8 cellular contexts compared by ENCODE assay signal in the genomic region with DNA sequence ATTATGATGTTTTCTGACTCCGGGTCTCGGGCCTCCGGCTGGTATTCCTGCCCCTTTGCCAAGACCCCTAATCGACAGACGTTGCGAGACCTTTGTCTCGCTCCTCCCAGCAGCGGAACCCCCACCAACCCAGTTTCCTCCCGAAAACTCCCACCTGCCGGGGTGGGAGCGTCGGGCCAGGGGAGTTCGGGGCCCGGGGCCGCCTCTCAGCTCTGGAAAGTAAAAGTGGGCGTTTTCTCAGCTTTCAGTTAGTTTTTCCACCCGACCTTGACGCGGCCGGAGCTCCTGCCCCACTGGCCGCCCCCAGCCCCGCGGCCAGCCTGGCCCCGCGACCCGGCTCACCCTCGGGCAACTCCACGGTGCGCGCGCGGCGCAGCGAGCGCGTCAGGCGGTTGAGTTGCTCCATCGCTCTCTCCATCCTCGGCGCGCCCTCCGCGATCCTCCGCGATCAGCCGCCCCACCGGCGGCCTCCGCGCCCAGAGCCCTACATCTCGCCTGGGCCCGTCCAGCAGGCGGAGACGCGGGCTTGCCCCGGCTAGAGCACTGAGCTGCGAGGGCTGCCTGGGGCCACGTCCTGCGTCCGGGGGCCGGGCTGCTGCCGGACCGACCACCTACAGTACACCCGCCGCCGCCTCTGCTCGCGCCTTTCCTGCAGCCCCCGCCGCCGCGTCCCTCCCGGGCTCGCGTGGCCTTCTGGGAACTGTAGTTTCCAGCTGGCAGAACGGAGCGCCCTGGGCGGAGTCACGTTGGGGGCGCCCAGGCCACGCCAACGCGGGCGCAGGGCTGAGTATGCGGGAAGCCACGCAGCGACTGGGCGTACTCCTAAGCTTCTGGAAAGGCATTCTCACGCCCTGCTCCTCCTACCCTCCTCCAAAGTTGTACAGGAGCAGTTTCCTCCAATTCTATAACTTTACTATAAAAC. TPM values are rescaled to one million over a fixed set of nuclear protein-coding genes. Genes with fewer than 3 reads are reported as not detected.
DNase-seq lines count a peak whose midpoint lies in the region; ATAC-seq and TF ChIP-seq lines count a peak whose summit lies in the region.

A gene with protein sequence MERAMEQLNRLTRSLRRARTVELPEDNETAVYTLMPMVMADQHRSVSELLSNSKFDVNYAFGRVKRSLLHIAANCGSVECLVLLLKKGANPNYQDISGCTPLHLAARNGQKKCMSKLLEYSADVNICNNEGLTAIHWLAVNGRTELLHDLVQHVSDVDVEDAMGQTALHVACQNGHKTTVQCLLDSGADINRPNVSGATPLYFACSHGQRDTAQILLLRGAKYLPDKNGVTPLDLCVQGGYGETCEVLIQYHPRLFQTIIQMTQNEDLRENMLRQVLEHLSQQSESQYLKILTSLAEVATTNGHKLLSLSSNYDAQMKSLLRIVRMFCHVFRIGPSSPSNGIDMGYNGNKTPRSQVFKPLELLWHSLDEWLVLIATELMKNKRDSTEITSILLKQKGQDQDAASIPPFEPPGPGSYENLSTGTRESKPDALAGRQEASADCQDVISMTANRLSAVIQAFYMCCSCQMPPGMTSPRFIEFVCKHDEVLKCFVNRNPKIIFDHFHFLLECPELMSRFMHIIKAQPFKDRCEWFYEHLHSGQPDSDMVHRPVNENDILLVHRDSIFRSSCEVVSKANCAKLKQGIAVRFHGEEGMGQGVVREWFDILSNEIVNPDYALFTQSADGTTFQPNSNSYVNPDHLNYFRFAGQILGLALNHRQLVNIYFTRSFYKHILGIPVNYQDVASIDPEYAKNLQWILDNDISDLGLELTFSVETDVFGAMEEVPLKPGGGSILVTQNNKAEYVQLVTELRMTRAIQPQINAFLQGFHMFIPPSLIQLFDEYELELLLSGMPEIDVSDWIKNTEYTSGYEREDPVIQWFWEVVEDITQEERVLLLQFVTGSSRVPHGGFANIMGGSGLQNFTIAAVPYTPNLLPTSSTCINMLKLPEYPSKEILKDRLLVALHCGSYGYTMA (minus strand): TSS at position 695 of the 922 bp plus-strand sequence. CDS start 277 bp downstream, at position 418.

- TF ChIP-seq POLR2A in vagina (IDR thresholded peaks at IDR 0.05), result no peak

- H3K4me1 ChIP-seq in right cardiac atrium (ENCODE audit: control insufficient read depth, insufficient read depth, low read length) (no peaks in the 10 kb centered on the region), vagina (peaks cover 12% of the 10 kb centered on the region)

- in situ Hi-C loops in GM13976 (cut with MboI; ENCODE audit: low sequenced_read_pairs, unreplicated experiment), result no loop called here

- H3K9me3 ChIP-seq in right cardiac atrium (ENCODE audit: control insufficient read depth, low read length) (no peaks in the 10 kb centered on the region), vagina (no peaks in the 10 kb centered on the region)

- TF ChIP-seq CTCF in GM13976 (IDR thresholded peaks at IDR 0.05; ENCODE audit: borderline replicate concordance, control extremely low read depth, extremely low read depth, insufficient read depth, missing control alignments) (no peak), vagina (IDR thresholded peaks at IDR 0.05) (peak in 1 of 3 experiments; percentile 16)

- intact Hi-C loops in T-helper 1 cell treated with Interleukin-12 subunit alpha and Interleukin-12 subunit beta and Interleukin-4 antibody, amounts not matched to agents 30 ng/mL and 1 ng/mL, for 36 hours (cut with micrococcal nuclease), result loop anchor here (1.0 to 5.0 kb wide), 8 partner anchors 70 to 1770 kb away; partner anchors contain the start of genes ATG5, PREP, QRSL1 and RTN4IP1
- intact Hi-C loops in right cardiac atrium (cut with DNase I), result no loop called here
- intact Hi-C loops in vagina (cut with DNase I), result loop anchor here (10.0 kb wide), 1 partner anchor 1785 kb away; no protein-coding TSS in a partner anchor

- WGBS in right cardiac atrium, result under 1% methylated on average over 89 of the region's 89 CpGs

- H3K4me3 ChIP-seq in right cardiac atrium (ENCODE audit: low read length), result peak within 1 kb of the TSS; percentile 45
- peak within 1 kb of the TSS; percentile 76 to 84 for H3K4me3 ChIP-seq in vagina

- DNase-seq in GM13976 (ENCODE audit: low spot score), result peak; percentile 94
- DNase-seq in NCI-H1436 treated with DMSO at 0.1 percent for 48 hours (lab: John Stamatoyannopoulos, UW), result peak; percentile 24
- DNase-seq in amygdala (lab: John Stamatoyannopoulos, UW), result peak; percentile 39 to 92 (median 82)
- peak; percentile 93 to 97 (median 96) for DNase-seq in right cardiac atrium
- peak; percentile 89 for DNase-seq in putamen (ENCODE audit: low spot score)
- no peak for DNase-seq in vagina (ENCODE audit: extremely low spot score in 2 of 2)

- H3K36me3 ChIP-seq in vagina, result no peaks in the 10 kb centered on the region

- ATAC-seq in HG02852 (IDR thresholded peaks at IDR 0.05; ENCODE audit: unreplicated experiment), result peak; percentile 98
- ATAC-seq in right cardiac atrium, result peak; percentile 100

- peak within 1 kb of the TSS; percentile 0 for H3K27ac ChIP-seq in right cardiac atrium (ENCODE audit: low read length)
- H3K27ac ChIP-seq in vagina, result peak within 1 kb of the TSS; percentile 79

- peaks cover 2% of the 10 kb centered on the region for H3K27me3 ChIP-seq in right cardiac atrium (ENCODE audit: control insufficient read depth, insufficient read depth)
- H3K27me3 ChIP-seq in vagina, result no peaks in the 10 kb centered on the region

RNA-seq across cellular contexts. Expression of the gene that starts here (rescaled TPM):
- total RNA-seq in T-helper 1 cell treated with Interleukin-12 subunit alpha and Interleukin-12 subunit beta and Interleukin-4 antibody, amounts not matched to agents 30 ng/mL and 1 ng/mL, for 36 hours, result 13.1 and 14.5 TPM in 2 replicates
- total RNA-seq in right cardiac atrium, result 1 to 10 TPM; 7.6 to 9.7 (median 9.0) TPM
- 3.9 TPM for polyA plus RNA-seq in right cardiac atrium
- 27.7 TPM for total RNA-seq in vagina

Comparison
In these comparisons a context has a peak if more than half of its experiments do, and no peak if none do; other contexts are left out.
1. DNase-seq: peak in GM13976 (single experiment), NCI-H1436 treated with DMSO at 0.1 percent for 48 hours (single experiment), amygdala (56 of 56), right cardiac atrium (3 of 3) and putamen (single experiment); none in vagina (0 of 2).
2. intact Hi-C loops: an anchor here in T-helper 1 cell treated with Interleukin-12 subunit alpha and Interleukin-12 subunit beta and Interleukin-4 antibody, amounts not matched to agents 30 ng/mL and 1 ng/mL, for 36 hours (1.0 to 5.0 kb wide) and vagina (10.0 kb wide); none called in right cardiac atrium.